24 cellular contexts compared by ENCODE assay signal in the genomic region with DNA sequence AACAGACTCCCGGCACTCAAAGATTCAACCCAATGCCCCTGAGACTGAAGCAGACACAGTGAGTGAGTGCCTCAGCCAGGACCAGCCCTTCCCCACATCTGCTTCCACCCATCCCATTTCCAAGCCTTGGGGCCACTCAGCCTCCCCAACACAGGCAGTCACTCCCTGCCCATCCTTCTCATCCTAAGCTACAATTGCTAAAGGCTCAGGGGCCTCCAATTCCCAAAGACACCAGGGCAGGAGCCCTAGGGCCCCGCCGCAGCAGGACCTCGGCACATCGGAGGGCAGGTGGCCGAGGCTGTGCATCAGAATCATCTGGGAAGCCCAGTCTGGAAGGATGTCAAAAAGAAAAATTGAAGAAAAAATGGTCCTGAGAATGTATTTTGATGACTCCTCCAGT. TPM values are rescaled to one million over a fixed set of nuclear protein-coding genes. Genes with fewer than 3 reads are reported as not detected.
DNase-seq lines count a peak whose midpoint lies in the region; ATAC-seq and TF ChIP-seq lines count a peak whose summit lies in the region.
"Had no signal": no experiment of that assay in that cellular context is flagged by ENCODE, and none has a peak within 500 bp of the region (broad histone marks: within the 10 kb centered on the region; RNA-seq: fewer than 3 reads in every experiment).

No MANE protein-coding gene starts in this region.

- no peaks in the 10 kb centered on the region; the same call in 1 of the 2 replicates for H4K20me1 ChIP-seq in GM23338 (replicated peaks; ENCODE audit: insufficient read depth)

- no peaks in the 10 kb centered on the region for H3F3A ChIP-seq in GM23338 (replicated peaks; ENCODE audit: low read depth)

- POLR2A ChIA-PET in activated CD4-positive, alpha-beta memory T cell treated with anti-CD3 and anti-CD28 coated beads for 36 hours (lab: Charles Lee) = no interaction called here

- peaks cover 9% of the 10 kb centered on the region for H3K27me3 Mint-ChIP-seq in GM23338 (ENCODE audit: insufficient read depth, low read depth, poor library complexity)
- no peaks in the 10 kb centered on the region for H3K27me3 Mint-ChIP-seq in IgD-negative memory B cell
- peaks cover 9% of the 10 kb centered on the region for H3K27me3 Mint-ChIP-seq in glutamatergic neuron (ENCODE audit: unreplicated experiment)
- H3K27me3 Mint-ChIP-seq in activated CD4-positive, alpha-beta memory T cell treated with anti-CD3 and anti-CD28 coated beads for 36 hours = no peaks in the 10 kb centered on the region
- H3K27me3 Mint-ChIP-seq: CD4-positive, CD25-positive, alpha-beta regulatory T cell had no signal

- H3K27ac Mint-ChIP-seq in GM23338 (peak overlapping the region; percentile 70; the same call in 1 of the 2 replicates), IgD-negative memory B cell (peak overlapping the region in 2 of 3 donors; percentile 62 to 76), glutamatergic neuron (ENCODE audit: unreplicated experiment) (peak overlapping the region; percentile 56)
- no peak overlapping the region for H3K27ac Mint-ChIP-seq in activated CD4-positive, alpha-beta memory T cell treated with anti-CD3 and anti-CD28 coated beads for 36 hours

- no peaks in the 10 kb centered on the region for H3K4me1 ChIP-seq in GM23338 (ENCODE audit: insufficient read depth)

- H3K27me3 ChIP-seq in GM23338 (ENCODE audit: insufficient read depth) = no peaks in the 10 kb centered on the region
- H3K27me3 ChIP-seq: BLaER1 had no signal

- TF ChIP-seq CTCF in GM23338 (conservative IDR thresholded peaks at IDR 0.05; ENCODE audit: low read depth in 2 of 2) (no peak), glutamatergic neuron (IDR thresholded peaks at IDR 0.05; ENCODE audit: partially characterized antibody, unreplicated experiment) (no peak)

- no peak overlapping the region for H3K4me3 ChIP-seq in GM23338
- H3K4me3 ChIP-seq: BLaER1, GM23248, SK-N-MC had no signal

- no peak overlapping the region for H2AFZ ChIP-seq in GM23338
- H2AFZ ChIP-seq: GM23248 had no signal

- peaks cover 75% of the 10 kb centered on the region for H3K36me3 Mint-ChIP-seq in GM23338 (ENCODE audit: low read depth)
- peaks cover 7% of the 10 kb centered on the region for H3K36me3 Mint-ChIP-seq in IgD-negative memory B cell
- H3K36me3 Mint-ChIP-seq in glutamatergic neuron (ENCODE audit: unreplicated experiment) = no peaks in the 10 kb centered on the region
- peaks cover 37% of the 10 kb centered on the region for H3K36me3 Mint-ChIP-seq in activated CD4-positive, alpha-beta memory T cell treated with anti-CD3 and anti-CD28 coated beads for 36 hours

- CTCF ChIA-PET in activated CD4-positive, alpha-beta memory T cell treated with anti-CD3 and anti-CD28 coated beads for 36 hours (lab: Charles Lee) = interaction anchor here (1.9 kb wide), 1 partner anchor 9 kb away, joined by 10 read pairs; no protein-coding TSS in a partner anchor

- H3K4me2 ChIP-seq in GM23338 = no peak overlapping the region
- H3K4me2 ChIP-seq: BLaER1 had no signal

- H3K27ac ChIP-seq in GM23338 (ENCODE audit: low read depth) = no peak overlapping the region
- H3K27ac ChIP-seq: BLaER1, GM23248, HL-60, SK-N-MC had no signal

- no peaks in the 10 kb centered on the region for H3K79me2 ChIP-seq in GM23338 (replicated peaks; ENCODE audit: insufficient read depth)

- intact Hi-C loops in posterior vena cava (cut with DNase I) = no loop called here
- intact Hi-C loops in activated CD4-positive, alpha-beta memory T cell treated with anti-CD3 and anti-CD28 coated beads for 36 hours (cut with micrococcal nuclease) = no loop called here

- no peak overlapping the region for H3K4me3 Mint-ChIP-seq in GM23338
- H3K4me3 Mint-ChIP-seq in IgD-negative memory B cell = no peak overlapping the region
- peak overlapping the region; percentile 45 for H3K4me3 Mint-ChIP-seq in glutamatergic neuron (ENCODE audit: unreplicated experiment)
- H3K4me3 Mint-ChIP-seq in activated CD4-positive, alpha-beta memory T cell treated with anti-CD3 and anti-CD28 coated beads for 36 hours = no peak overlapping the region
- H3K4me3 Mint-ChIP-seq: CD4-positive, CD25-positive, alpha-beta regulatory T cell had no signal

- H3K36me3 ChIP-seq in GM23338 (ENCODE audit: insufficient read depth) = peaks cover 8% of the 10 kb centered on the region; the same call in 1 of the 2 replicates

- no peak for DNase-seq in GM23338 (ENCODE audit: low spot score)
- no peak for DNase-seq in glutamatergic neuron
- DNase-seq in posterior vena cava (ENCODE audit: low spot score) = peak; percentile 50
- no peak for DNase-seq in activated CD4-positive, alpha-beta memory T cell treated with anti-CD3 and anti-CD28 coated beads for 36 hours
- DNase-seq in NCI-H1417 (lab: John Stamatoyannopoulos, UW) = no peak
- DNase-seq: CD4-positive, CD25-positive, alpha-beta regulatory T cell; DMS153; DND-41; GM23248; HCEC 1CT; NCI-H1048; NCI-H1417 treated with DMSO at 0.1 percent for 48 hours; NCI-H1694 treated with DMSO at 0.1 percent for 48 hours; NCI-H2081; NCI-H345; NCI-H524; NCI-H748 treated with DMSO at 0.1 percent for 48 hours; SIG-M5 had no signal

- no peaks in the 10 kb centered on the region for H3K9me3 Mint-ChIP-seq in GM23338
- H3K9me3 Mint-ChIP-seq in IgD-negative memory B cell = no peaks in the 10 kb centered on the region
- no peaks in the 10 kb centered on the region for H3K9me3 Mint-ChIP-seq in glutamatergic neuron (ENCODE audit: unreplicated experiment)
- no peaks in the 10 kb centered on the region for H3K9me3 Mint-ChIP-seq in activated CD4-positive, alpha-beta memory T cell treated with anti-CD3 and anti-CD28 coated beads for 36 hours

- no peaks in the 10 kb centered on the region for H3K9me2 ChIP-seq in GM23338 (ENCODE audit: insufficient read depth)

- H3K4me1 Mint-ChIP-seq in GM23338 = no peaks in the 10 kb centered on the region
- H3K4me1 Mint-ChIP-seq in IgD-negative memory B cell = no peaks in the 10 kb centered on the region
- H3K4me1 Mint-ChIP-seq in glutamatergic neuron (ENCODE audit: low read depth, unreplicated experiment) = peaks cover 33% of the 10 kb centered on the region
- H3K4me1 Mint-ChIP-seq in activated CD4-positive, alpha-beta memory T cell treated with anti-CD3 and anti-CD28 coated beads for 36 hours (ENCODE audit: low read depth) = no peaks in the 10 kb centered on the region

- no peak for ATAC-seq in GM23338
- ATAC-seq in HG02852 (IDR thresholded peaks at IDR 0.05; ENCODE audit: unreplicated experiment) = no peak

TF ChIP-seq in GM23338, 12 proteins besides CTCF, POLR2A, EP300 and RAD21:
- no peak for TF ChIP-seq CREB1 (CRISPR knock-in tag; IDR thresholded peaks at IDR 0.05; ENCODE audit: low read depth)

RNA-seq across cellular contexts. Expression of gene OCA2, which starts 18.5 kb away (rescaled TPM):
- total RNA-seq in GM23338 (2014; rRNA removed; shearing (Covaris generic)) = 0.39 and 0.69 TPM in 2 replicates
- polyA plus RNA-seq in GM23338 (2016; fragmentation: Nextera tagmentation; extraction: Ambion mirVana) (0.38 and 0.40 TPM in 2 replicates), IgD-negative memory B cell (not detected)
- total RNA-seq in glutamatergic neuron (ENCODE audit: unreplicated experiment) (1.7 TPM), posterior vena cava (1 to 10 TPM in 1 of 2 donors, under 1 TPM in 1; 0.38 to 1.4 TPM)
- not detected for total RNA-seq in activated CD4-positive, alpha-beta memory T cell treated with anti-CD3 and anti-CD28 coated beads for 36 hours
- total RNA-seq: CD4-positive, CD25-positive, alpha-beta regulatory T cell; GM23248 had no signal
- polyA plus RNA-seq: AG04450; CD4-positive, CD25-positive, alpha-beta regulatory T cell; GM23248 had no signal
